In the genomic region with DNA sequence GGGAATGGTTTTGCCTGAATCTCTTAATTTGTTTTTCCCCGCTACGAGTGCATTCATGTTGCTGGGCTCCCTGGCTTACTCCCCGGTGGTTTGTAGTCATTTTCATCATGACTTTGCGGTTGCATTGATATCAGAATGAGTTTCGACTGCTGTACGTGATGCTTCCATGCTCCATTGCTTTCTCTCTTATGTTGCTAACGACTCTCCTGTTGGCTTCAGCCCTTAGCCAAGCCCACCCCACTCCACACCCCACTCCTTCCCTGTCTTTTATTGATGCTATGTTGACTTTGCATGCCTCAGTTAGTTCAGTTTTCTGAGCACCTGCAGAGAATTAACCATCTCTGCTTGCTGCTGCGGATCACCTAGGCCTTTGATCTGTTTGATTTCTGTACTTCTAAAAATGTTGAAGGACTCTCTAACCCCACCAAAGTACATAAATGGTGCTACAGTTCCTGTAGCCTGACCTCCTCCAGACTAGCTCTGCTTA, we compare ENCODE assay signal across 11 cellular contexts.
DNase-seq lines count a peak whose midpoint lies in the region; ATAC-seq and FAIRE-seq lines count a peak whose summit lies in the region.
"Had no signal": no experiment of that assay in that cellular context is flagged by ENCODE, and none has a peak within 500 bp of the region (broad histone marks: within the 10 kb centered on the region; RNA-seq: fewer than 3 reads in every experiment).

No MANE protein-coding gene starts in this region.

- peak; percentile 73 for ATAC-seq in GM21367 (IDR thresholded peaks at IDR 0.05; ENCODE audit: unreplicated experiment)
- peak; percentile 81 for ATAC-seq in HG03280 (IDR thresholded peaks at IDR 0.05; ENCODE audit: unreplicated experiment)
- no peak for ATAC-seq in T-helper 17 cell

- H3K9me3 ChIP-seq in T-helper 17 cell (ENCODE audit: control insufficient read depth, low read length, poor library complexity, severe bottlenecking) = no peaks in the 10 kb centered on the region

- no peak overlapping the region for H3K4me3 Mint-ChIP-seq in activated T-helper 2 cell treated with anti-CD3 and anti-CD28 coated beads, Interferon-gamma antibody, Interleukin-2, Interleukin-4, amounts not matched to agents 10 μg/mL and 5 μg/mL and 100 μg/mL, durations not matched to agents 14 hours and 24 hours and 36 hours (ENCODE audit: low read depth)
- H3K4me3 Mint-ChIP-seq in T-helper 17 cell = no peak overlapping the region

- H3K4me1 Mint-ChIP-seq in activated T-helper 2 cell treated with anti-CD3 and anti-CD28 coated beads, Interferon-gamma antibody, Interleukin-2, Interleukin-4, amounts not matched to agents 10 μg/mL and 5 μg/mL and 100 μg/mL, durations not matched to agents 14 hours and 24 hours and 36 hours (ENCODE audit: low read depth) = no peaks in the 10 kb centered on the region
- H3K4me1 Mint-ChIP-seq in T-helper 17 cell = peaks cover 5% of the 10 kb centered on the region

- no peak overlapping the region for H3K27ac Mint-ChIP-seq in activated T-helper 2 cell treated with anti-CD3 and anti-CD28 coated beads, Interferon-gamma antibody, Interleukin-2, Interleukin-4, amounts not matched to agents 10 μg/mL and 5 μg/mL and 100 μg/mL, durations not matched to agents 14 hours and 24 hours and 36 hours
- no peak overlapping the region for H3K27ac Mint-ChIP-seq in T-helper 17 cell

- no peak for FAIRE-seq in urothelium cell line (lab: Jason Lieb, UNC)
- FAIRE-seq: H1 had no signal

- DNase-seq in DMS79 (lab: John Stamatoyannopoulos, UW) (peak; percentile 99), NCI-H748 treated with DMSO at 0.1 percent for 48 hours (lab: John Stamatoyannopoulos, UW) (peak; percentile 93), HK-2 (ENCODE audit: unreplicated experiment) (no peak), T-helper 17 cell (no peak), urothelium cell line (ENCODE audit: low spot score) (no peak)
- no peak for DNase-seq in activated T-helper 2 cell treated with anti-CD3 and anti-CD28 coated beads, Interferon-gamma antibody, Interleukin-2, Interleukin-4, amounts not matched to agents 10 μg/mL and 5 μg/mL and 100 μg/mL, durations not matched to agents 14 hours and 24 hours and 36 hours (ENCODE audit: low spot score)
- DNase-seq: activated CD4-positive, CD25-positive, alpha-beta regulatory T cell; NCI-H2171 had no signal

- H3K9me3 Mint-ChIP-seq in activated T-helper 2 cell treated with anti-CD3 and anti-CD28 coated beads, Interferon-gamma antibody, Interleukin-2, Interleukin-4, amounts not matched to agents 10 μg/mL and 5 μg/mL and 100 μg/mL, durations not matched to agents 14 hours and 24 hours and 36 hours = no peaks in the 10 kb centered on the region

- no peaks in the 10 kb centered on the region for H3K36me3 Mint-ChIP-seq in activated T-helper 2 cell treated with anti-CD3 and anti-CD28 coated beads, Interferon-gamma antibody, Interleukin-2, Interleukin-4, amounts not matched to agents 10 μg/mL and 5 μg/mL and 100 μg/mL, durations not matched to agents 14 hours and 24 hours and 36 hours (ENCODE audit: low read depth)
- H3K36me3 Mint-ChIP-seq in T-helper 17 cell (ENCODE audit: low read depth) = no peaks in the 10 kb centered on the region

- intact Hi-C loops in activated T-helper 2 cell treated with anti-CD3 and anti-CD28 coated beads, Interferon-gamma antibody, Interleukin-2, Interleukin-4, amounts not matched to agents 10 μg/mL and 5 μg/mL and 100 μg/mL, durations not matched to agents 14 hours and 24 hours and 36 hours (cut with micrococcal nuclease) = no loop called here

- H3K27me3 Mint-ChIP-seq in activated T-helper 2 cell treated with anti-CD3 and anti-CD28 coated beads, Interferon-gamma antibody, Interleukin-2, Interleukin-4, amounts not matched to agents 10 μg/mL and 5 μg/mL and 100 μg/mL, durations not matched to agents 14 hours and 24 hours and 36 hours (ENCODE audit: low read depth) = peaks cover 6% of the 10 kb centered on the region
- no peaks in the 10 kb centered on the region for H3K27me3 Mint-ChIP-seq in T-helper 17 cell

Comparison
In these comparisons a context has a peak if more than half of its experiments do, and no peak if none do; other contexts are left out.
1. DNase-seq: peak in DMS79 (single experiment) and NCI-H748 treated with DMSO at 0.1 percent for 48 hours (single experiment); none in activated T-helper 2 cell treated with anti-CD3 and anti-CD28 coated beads, Interferon-gamma antibody, Interleukin-2, Interleukin-4, amounts not matched to agents 10 μg/mL and 5 μg/mL and 100 μg/mL, durations not matched to agents 14 hours and 24 hours and 36 hours (single experiment), HK-2 (single experiment), T-helper 17 cell (0 of 3) and urothelium cell line (single experiment).